In genomic region chr10:101780187-101780817, GRCh38 we compare ENCODE assay signal across 7 cellular contexts. TPM values are rescaled to one million over a fixed set of nuclear protein-coding genes. Genes with fewer than 3 reads are reported as not detected.
DNase-seq lines count a peak whose midpoint lies in the region; ATAC-seq and TF ChIP-seq lines count a peak whose summit lies in the region.

No MANE protein-coding gene starts in this region.

- H2AFZ ChIP-seq in GM23248 (0 out of 2 replicates have a peak overlapping the region, but pooled peaks have one; percentile 45), smooth muscle cell (ENCODE audit: low read depth) (no peak overlapping the region)

- H3K36me3 Mint-ChIP-seq in T-helper 17 cell (ENCODE audit: low read depth) = peaks cover 5% of the 10 kb centered on the region
- no peaks in the 10 kb centered on the region for H3K36me3 Mint-ChIP-seq in glutamatergic neuron (ENCODE audit: unreplicated experiment)

- H3K9me3 Mint-ChIP-seq in glutamatergic neuron (ENCODE audit: unreplicated experiment) = peaks cover 16% of the 10 kb centered on the region

- H3K4me2 ChIP-seq in GM23248 (ENCODE audit: unreplicated experiment) (peak overlapping the region; percentile 54), smooth muscle cell (peak overlapping the region; percentile 90)

- peaks cover 1% of the 10 kb centered on the region; the same call in 1 of the 2 replicates for H3K27me3 ChIP-seq in GM23248 (replicated peaks; ENCODE audit: insufficient read depth)
- peaks cover 42% of the 10 kb centered on the region for H3K27me3 ChIP-seq in smooth muscle cell (ENCODE audit: low read depth)
- H3K27me3 ChIP-seq in adrenal gland = peaks cover 24% of the 10 kb centered on the region
- H3K27me3 ChIP-seq in prostate gland (replicated peaks; ENCODE audit: insufficient read depth) = peaks cover 3% of the 10 kb centered on the region

- peaks cover 30% of the 10 kb centered on the region for H3K27me3 Mint-ChIP-seq in T-helper 17 cell
- peaks cover 18% of the 10 kb centered on the region for H3K27me3 Mint-ChIP-seq in glutamatergic neuron (ENCODE audit: unreplicated experiment)

- ATAC-seq in T-helper 17 cell = no peak

- H3K9me3 ChIP-seq in GM23248 (ENCODE audit: low read depth) = no peaks in the 10 kb centered on the region
- H3K9me3 ChIP-seq in T-helper 17 cell (ENCODE audit: control insufficient read depth, low read length, poor library complexity, severe bottlenecking) = no peaks in the 10 kb centered on the region
- no peaks in the 10 kb centered on the region for H3K9me3 ChIP-seq in smooth muscle cell (replicated peaks; ENCODE audit: low read depth)
- H3K9me3 ChIP-seq in adrenal gland (replicated peaks in 1 of 3) = no peaks in the 10 kb centered on the region
- H3K9me3 ChIP-seq in prostate gland = no peaks in the 10 kb centered on the region

- peaks cover 26% of the 10 kb centered on the region for H3F3A ChIP-seq in GM23248 (ENCODE audit: insufficient read depth)
- peaks cover 16% of the 10 kb centered on the region for H3F3A ChIP-seq in smooth muscle cell (ENCODE audit: low read depth)

- in situ Hi-C loops in GM23248 (cut with MboI) = loop anchor here (10.0 kb wide), 1 partner anchor 176 kb away; no protein-coding TSS in a partner anchor

- 29 to 32% methylated on average over 15 to 17 of the region's 17 CpGs for WGBS in GM23248 (ENCODE audit: low coverage in 1 of 2, low lambda C conversion rate in 2 of 2, missing lambda C conversion rate in 2 of 2), 2 experiments
- WGBS in smooth muscle cell (ENCODE audit: low lambda C conversion rate) = 19% methylated on average over 14 of the region's 17 CpGs
- 14 to 25% (median 18%) methylated on average over 7 to 17 of the region's 17 CpGs for WGBS in adrenal gland, 4 donors
- 32% methylated on average over 17 of the region's 17 CpGs for WGBS in prostate gland

- TF ChIP-seq CTCF in glutamatergic neuron (IDR thresholded peaks at IDR 0.05; ENCODE audit: partially characterized antibody, unreplicated experiment) (peak; percentile 15), smooth muscle cell (IDR thresholded peaks at IDR 0.05; ENCODE audit: borderline replicate concordance, insufficient read depth, poor library complexity, severe bottlenecking) (no peak), adrenal gland (IDR thresholded peaks at IDR 0.05) (peak in 1 of 6 experiments; percentile 18), GM20000 (IDR thresholded peaks at IDR 0.05; ENCODE audit: extremely low read depth, missing control alignments) (no peak), prostate gland (IDR thresholded peaks at IDR 0.05) (no peak)

- H3K9me2 ChIP-seq in GM23248 (ENCODE audit: insufficient read depth) = no peaks in the 10 kb centered on the region

- no peak overlapping the region for H3K27ac ChIP-seq in GM23248
- no peak overlapping the region for H3K27ac ChIP-seq in smooth muscle cell (ENCODE audit: low read depth)
- H3K27ac ChIP-seq in adrenal gland = no peak overlapping the region
- no peak overlapping the region for H3K27ac ChIP-seq in prostate gland

- no peak for TF ChIP-seq POLR2A in adrenal gland (IDR thresholded peaks at IDR 0.05)
- no peak for TF ChIP-seq POLR2A in prostate gland (IDR thresholded peaks at IDR 0.05)

- H3K27ac Mint-ChIP-seq in T-helper 17 cell = no peak overlapping the region
- peak overlapping the region; percentile 72 for H3K27ac Mint-ChIP-seq in glutamatergic neuron (ENCODE audit: unreplicated experiment)

- intact Hi-C loops in adrenal gland (cut with DNase I) (loop anchor here (2.0 to 5.0 kb wide), 2 partner anchors 178 kb away; no protein-coding TSS in a partner anchor), prostate gland (cut with DNase I) (loop anchor here (5.0 kb wide), 3 partner anchors 37 to 568 kb away; partner anchors contain the start of gene OGA)

- H3K4me1 ChIP-seq in GM23248 (ENCODE audit: insufficient read depth) (peaks cover 8% of the 10 kb centered on the region; the same call in 1 of the 2 replicates), smooth muscle cell (ENCODE audit: low read depth) (peaks cover 23% of the 10 kb centered on the region), adrenal gland (replicated peaks in 1 of 2) (peaks cover 28 to 41% of the 10 kb centered on the region in 2 donors), prostate gland (replicated peaks) (peaks cover 7% of the 10 kb centered on the region)

- H3K36me3 ChIP-seq in GM23248 (ENCODE audit: low read depth) = peaks cover 10% of the 10 kb centered on the region; the same call in 1 of the 2 replicates
- H3K36me3 ChIP-seq in smooth muscle cell (ENCODE audit: low read depth) = no peaks in the 10 kb centered on the region
- peaks cover 0 to 4% of the 10 kb centered on the region in 2 donors for H3K36me3 ChIP-seq in adrenal gland (replicated peaks in 1 of 2)
- H3K36me3 ChIP-seq in prostate gland = no peaks in the 10 kb centered on the region

- H3K79me2 ChIP-seq in GM23248 (ENCODE audit: insufficient read depth) = 0 out of 2 replicates have a peak, but pooled peaks cover 8% of the 10 kb centered on the region
- H3K79me2 ChIP-seq in smooth muscle cell (ENCODE audit: low read depth) = no peaks in the 10 kb centered on the region

- no peak overlapping the region for H3K9ac ChIP-seq in GM23248
- no peak overlapping the region for H3K9ac ChIP-seq in smooth muscle cell (ENCODE audit: low read depth)

- H3K4me1 Mint-ChIP-seq in T-helper 17 cell (peaks cover 51% of the 10 kb centered on the region), glutamatergic neuron (ENCODE audit: low read depth, unreplicated experiment) (peaks cover 23% of the 10 kb centered on the region)

- H3K4me3 ChIP-seq in GM23248 (peak overlapping the region; percentile 54), smooth muscle cell (peak overlapping the region; percentile 48), adrenal gland (peak overlapping the region in 1 of 4 donors; percentile 42), prostate gland (peak overlapping the region in 1 of 2 donors; percentile 25)

- H4K20me1 ChIP-seq in GM23248 (ENCODE audit: insufficient read depth) (no peaks in the 10 kb centered on the region), smooth muscle cell (ENCODE audit: low read depth) (peaks cover 55% of the 10 kb centered on the region)

- DNase-seq in GM23248 (no peak), T-helper 17 cell (no peak), glutamatergic neuron (no peak), smooth muscle cell (lab: John Stamatoyannopoulos, UW; ENCODE audit: unreplicated experiment) (no peak), adrenal gland (no peak), GM20000 (ENCODE audit: low spot score) (no peak), prostate gland (ENCODE audit: low spot score) (no peak)

- peak overlapping the region; percentile 88 for H3K4me3 Mint-ChIP-seq in T-helper 17 cell
- H3K4me3 Mint-ChIP-seq in glutamatergic neuron (ENCODE audit: unreplicated experiment) = peak overlapping the region; percentile 34

RNA-seq across cellular contexts. Expression of gene NPM3, which starts 2.9 kb away (rescaled TPM):
- 62.0 and 69.6 TPM in 2 replicates for total RNA-seq in GM23248 (2014; rRNA removed; shearing (Covaris generic))
- 2.9 and 4.1 TPM in 2 replicates for polyA plus RNA-seq in GM23248 (2016; fragmentation: Nextera tagmentation; extraction: Ambion mirVana)
- 10 to 100 TPM; 13.1 to 13.8 TPM for total RNA-seq in T-helper 17 cell
- total RNA-seq in glutamatergic neuron (ENCODE audit: unreplicated experiment) = 18.1 TPM
- total RNA-seq in smooth muscle cell = 65.0 and 82.0 TPM in 2 replicates
- 10.2 and 10.5 TPM in 2 replicates for polyA plus RNA-seq in smooth muscle cell
- 10 to 100 TPM; 20.6 to 51.5 (median 36.8) TPM for total RNA-seq in adrenal gland
- 10 to 100 TPM; 14.7 to 23.8 (median 19.8) TPM for polyA plus RNA-seq in adrenal gland
- 10 to 100 TPM; 43.7 to 47.4 TPM for total RNA-seq in prostate gland

RNA-seq across cellular contexts. Expression of gene FGF8, which starts 4.4 kb away (rescaled TPM):
- total RNA-seq in GM23248 (2014; rRNA removed; shearing (Covaris generic)) = 4.4 TPM in 1 of 2 replicates, not detected in the other
- polyA plus RNA-seq in GM23248 (2016; fragmentation: Nextera tagmentation; extraction: Ambion mirVana) = not detected in 2 replicates
- not detected for total RNA-seq in T-helper 17 cell
- 1.1 TPM for total RNA-seq in glutamatergic neuron (ENCODE audit: unreplicated experiment)
- total RNA-seq in smooth muscle cell = not detected in 2 replicates
- not detected in 2 replicates for polyA plus RNA-seq in smooth muscle cell
- total RNA-seq in adrenal gland = not detected
- not detected for polyA plus RNA-seq in adrenal gland
- total RNA-seq in prostate gland = 1 to 10 TPM in 1 of 2 donors, not detected in 1; 1.2 TPM

RNA-seq across cellular contexts. Expression of gene OGA, which starts 37.9 kb away (rescaled TPM):
- 73.6 and 78.0 TPM in 2 replicates for total RNA-seq in GM23248 (2014; rRNA removed; shearing (Covaris generic))
- polyA plus RNA-seq in GM23248 (2016; fragmentation: Nextera tagmentation; extraction: Ambion mirVana) (35.2 and 42.5 TPM in 2 replicates), smooth muscle cell (54.8 and 78.5 TPM in 2 replicates), adrenal gland (10 to 100 TPM; 55.4 to 81.2 (median 65.5) TPM)
- total RNA-seq in T-helper 17 cell (100 to 1,000 TPM; 411 to 421 TPM), glutamatergic neuron (ENCODE audit: unreplicated experiment) (277 TPM), smooth muscle cell (98.6 and 135 TPM in 2 replicates), adrenal gland (100 to 1,000 TPM in 1 of 8 donors, 10 to 100 TPM in 7; 32.8 to 102 (median 72.0) TPM), prostate gland (100 to 1,000 TPM in 1 of 2 donors, 10 to 100 TPM in 1; 82.5 to 143 TPM)
